In genomic region chr17:1453694-1454093, GRCh38 we compare ENCODE assay signal across 7 cellular contexts. TPM values are rescaled to one million over a fixed set of nuclear protein-coding genes. Genes with fewer than 3 reads are reported as not detected.
DNase-seq lines count a peak whose midpoint lies in the region; ATAC-seq and TF ChIP-seq lines count a peak whose summit lies in the region.
"Not testable (repeated sequence)": the region's sequence is repeated elsewhere in the genome, so short reads cannot be mapped to it uniquely, and the experiment has no call there.

No MANE protein-coding gene starts in this region.

- H3K4me1 Mint-ChIP-seq in Caco-2 (ENCODE audit: low read depth, unreplicated experiment) (peaks cover 24% of the 10 kb centered on the region), chondrocyte (ENCODE audit: low read depth) (peaks cover 54% of the 10 kb centered on the region), nephron (peaks cover 17% of the 10 kb centered on the region)
- peaks cover 33% of the 10 kb centered on the region for H3K4me1 Mint-ChIP-seq in T-helper 1 cell treated with Interleukin-12 subunit alpha and Interleukin-12 subunit beta and Interleukin-4 antibody, amounts not matched to agents 30 μg/mL and 1 μg/mL, for 36 hours (ENCODE audit: low read depth)
- H3K4me1 Mint-ChIP-seq in activated T-helper 1 cell treated with anti-CD3 and anti-CD28 coated beads, Interleukin-12 subunit alpha, Interleukin-12 subunit beta, Interleukin-2, Interleukin-4 antibody, amounts not matched to agents 30 ng/mL and 10 ng/mL and 1 ng/mL, durations not matched to agents 14 hours and 24 hours and 36 hours (ENCODE audit: low read depth) = peaks cover 40% of the 10 kb centered on the region
- peaks cover 60% of the 10 kb centered on the region for H3K4me1 Mint-ChIP-seq in stimulated activated effector memory CD8-positive, alpha-beta T cell treated with anti-CD3 and anti-CD28 coated beads, Interleukin-12 subunit alpha, Interleukin-12 subunit beta, amount 100 ng/mL, for 72 hours

- H3K4me3 ChIP-seq in Caco-2 (ENCODE audit: low read depth, low read length) = not testable (repeated sequence)

- not testable (repeated sequence) for H3K9me3 ChIP-seq in Caco-2

- H3K36me3 ChIP-seq in Caco-2 (ENCODE audit: control insufficient read depth, insufficient read depth, low read length) = not testable (repeated sequence)

- intact Hi-C loops in Caco-2 (cut with micrococcal nuclease; ENCODE audit: unreplicated experiment) = loop anchor here (10.0 kb wide), 1 partner anchor 171 kb away; the partner anchor contains the start of gene SLC43A2
- intact Hi-C loops in activated T-helper 1 cell treated with anti-CD3 and anti-CD28 coated beads, Interleukin-12 subunit alpha, Interleukin-12 subunit beta, Interleukin-2, Interleukin-4 antibody, amounts not matched to agents 30 ng/mL and 10 ng/mL and 1 ng/mL, durations not matched to agents 14 hours and 24 hours and 36 hours (cut with micrococcal nuclease) = loop anchor here (2.0 kb wide), 1 partner anchor 109 kb away; the partner anchor contains the start of gene PITPNA
- intact Hi-C loops in left colon (cut with DNase I, micrococcal nuclease) = loop anchor here in 1 of 2 donors (10.0 kb wide), 1 partner anchor 89 kb away; no protein-coding TSS in a partner anchor

- not testable (repeated sequence) for TF ChIP-seq CTCF in Caco-2 (IDR thresholded peaks at IDR 0.05; ENCODE audit: insufficient read depth in 1 of 2, low read depth in 1 of 2, low read length in 1 of 2, severe bottlenecking in 1 of 2, unreplicated experiment in 1 of 2); chondrocyte (IDR thresholded peaks at IDR 0.05); nephron (IDR thresholded peaks at IDR 0.05; ENCODE audit: unreplicated experiment in 3 of 3)

- H3K4me1 ChIP-seq in Caco-2 = peaks cover 19% of the 10 kb centered on the region

- not testable (repeated sequence) for H3K27me3 Mint-ChIP-seq in Caco-2 (ENCODE audit: insufficient read depth, unreplicated experiment); T-helper 1 cell treated with Interleukin-12 subunit alpha and Interleukin-12 subunit beta and Interleukin-4 antibody, amounts not matched to agents 30 μg/mL and 1 μg/mL, for 36 hours (ENCODE audit: low read depth); activated T-helper 1 cell treated with anti-CD3 and anti-CD28 coated beads, Interleukin-12 subunit alpha, Interleukin-12 subunit beta, Interleukin-2, Interleukin-4 antibody, amounts not matched to agents 30 ng/mL and 10 ng/mL and 1 ng/mL, durations not matched to agents 14 hours and 24 hours and 36 hours (ENCODE audit: insufficient read depth); chondrocyte (ENCODE audit: low read depth); nephron (ENCODE audit: low read depth)

- BruUV-seq in Caco-2 (replicated peaks; lab: Mats Ljungman, UMichigan) = not testable (repeated sequence)

- not testable (repeated sequence) for H3K9me3 Mint-ChIP-seq in Caco-2 (ENCODE audit: unreplicated experiment); T-helper 1 cell treated with Interleukin-12 subunit alpha and Interleukin-12 subunit beta and Interleukin-4 antibody, amounts not matched to agents 30 μg/mL and 1 μg/mL, for 36 hours; activated T-helper 1 cell treated with anti-CD3 and anti-CD28 coated beads, Interleukin-12 subunit alpha, Interleukin-12 subunit beta, Interleukin-2, Interleukin-4 antibody, amounts not matched to agents 30 ng/mL and 10 ng/mL and 1 ng/mL, durations not matched to agents 14 hours and 24 hours and 36 hours; chondrocyte (ENCODE audit: low read depth); nephron; stimulated activated effector memory CD8-positive, alpha-beta T cell treated with anti-CD3 and anti-CD28 coated beads, Interleukin-12 subunit alpha, Interleukin-12 subunit beta, amount 100 ng/mL, for 72 hours

- H3K36me3 Mint-ChIP-seq in Caco-2 (ENCODE audit: insufficient read depth, unreplicated experiment) (peaks cover 80% of the 10 kb centered on the region), nephron (ENCODE audit: low read depth) (peaks cover 18% of the 10 kb centered on the region)
- H3K36me3 Mint-ChIP-seq in T-helper 1 cell treated with Interleukin-12 subunit alpha and Interleukin-12 subunit beta and Interleukin-4 antibody, amounts not matched to agents 30 μg/mL and 1 μg/mL, for 36 hours (ENCODE audit: low read depth); chondrocyte (ENCODE audit: low read depth): not testable (repeated sequence)
- H3K36me3 Mint-ChIP-seq in activated T-helper 1 cell treated with anti-CD3 and anti-CD28 coated beads, Interleukin-12 subunit alpha, Interleukin-12 subunit beta, Interleukin-2, Interleukin-4 antibody, amounts not matched to agents 30 ng/mL and 10 ng/mL and 1 ng/mL, durations not matched to agents 14 hours and 24 hours and 36 hours (ENCODE audit: low read depth) = peaks cover 23% of the 10 kb centered on the region
- H3K36me3 Mint-ChIP-seq in stimulated activated effector memory CD8-positive, alpha-beta T cell treated with anti-CD3 and anti-CD28 coated beads, Interleukin-12 subunit alpha, Interleukin-12 subunit beta, amount 100 ng/mL, for 72 hours = peaks cover 58% of the 10 kb centered on the region

- POLR2A ChIA-PET in Caco-2 (lab: Charles Lee) = not testable (repeated sequence)

- CTCF ChIA-PET in Caco-2 (lab: Charles Lee) = interaction anchor here (4.1 kb wide), 1 partner anchor 62 kb away, joined by 17 read pairs; the partner anchor contains the start of gene INPP5K

- not testable (repeated sequence) for DNase-seq in Caco-2; activated T-helper 1 cell treated with anti-CD3 and anti-CD28 coated beads, Interleukin-12 subunit alpha, Interleukin-12 subunit beta, Interleukin-2, Interleukin-4 antibody, amounts not matched to agents 30 ng/mL and 10 ng/mL and 1 ng/mL, durations not matched to agents 14 hours and 24 hours and 36 hours (ENCODE audit: low spot score); chondrocyte (ENCODE audit: low spot score); stimulated activated effector memory CD8-positive, alpha-beta T cell treated with anti-CD3 and anti-CD28 coated beads, Interleukin-12 subunit alpha, Interleukin-12 subunit beta, amount 100 ng/mL, for 72 hours (ENCODE audit: low spot score in 2 of 2)
- peak in 1 of 2 donors; percentile 37 for DNase-seq in left colon

- not testable (repeated sequence) for H3K27me3 ChIP-seq in Caco-2 (replicated peaks; ENCODE audit: control insufficient read depth, insufficient read depth, low read length)

- ATAC-seq in left colon = peak; percentile 5
- ATAC-seq in stimulated activated effector memory CD8-positive, alpha-beta T cell treated with anti-CD3 and anti-CD28 coated beads, Interleukin-12 subunit alpha, Interleukin-12 subunit beta, amount 100 ng/mL, for 72 hours = not testable (repeated sequence)

- H3K27ac Mint-ChIP-seq in Caco-2 (ENCODE audit: unreplicated experiment) = peak overlapping the region; percentile 35
- not testable (repeated sequence) for H3K27ac Mint-ChIP-seq in T-helper 1 cell treated with Interleukin-12 subunit alpha and Interleukin-12 subunit beta and Interleukin-4 antibody, amounts not matched to agents 30 μg/mL and 1 μg/mL, for 36 hours
- H3K27ac Mint-ChIP-seq in activated T-helper 1 cell treated with anti-CD3 and anti-CD28 coated beads, Interleukin-12 subunit alpha, Interleukin-12 subunit beta, Interleukin-2, Interleukin-4 antibody, amounts not matched to agents 30 ng/mL and 10 ng/mL and 1 ng/mL, durations not matched to agents 14 hours and 24 hours and 36 hours = peak overlapping the region; percentile 23
- peak overlapping the region; percentile 49 for H3K27ac Mint-ChIP-seq in chondrocyte (ENCODE audit: unreplicated experiment)
- H3K27ac Mint-ChIP-seq in nephron = peak overlapping the region in 1 of 3 experiments; percentile 32
- peak overlapping the region; percentile 8 for H3K27ac Mint-ChIP-seq in stimulated activated effector memory CD8-positive, alpha-beta T cell treated with anti-CD3 and anti-CD28 coated beads, Interleukin-12 subunit alpha, Interleukin-12 subunit beta, amount 100 ng/mL, for 72 hours

- H3K4me3 Mint-ChIP-seq in Caco-2 (ENCODE audit: unreplicated experiment) (peak overlapping the region; percentile 16), chondrocyte (ENCODE audit: unreplicated experiment) (peak overlapping the region; percentile 31), nephron (peak overlapping the region; percentile 65 to 91 (median 71))
- peak overlapping the region; percentile 59 for H3K4me3 Mint-ChIP-seq in T-helper 1 cell treated with Interleukin-12 subunit alpha and Interleukin-12 subunit beta and Interleukin-4 antibody, amounts not matched to agents 30 μg/mL and 1 μg/mL, for 36 hours
- peak overlapping the region; percentile 72 for H3K4me3 Mint-ChIP-seq in activated T-helper 1 cell treated with anti-CD3 and anti-CD28 coated beads, Interleukin-12 subunit alpha, Interleukin-12 subunit beta, Interleukin-2, Interleukin-4 antibody, amounts not matched to agents 30 ng/mL and 10 ng/mL and 1 ng/mL, durations not matched to agents 14 hours and 24 hours and 36 hours
- peak overlapping the region; percentile 82 for H3K4me3 Mint-ChIP-seq in stimulated activated effector memory CD8-positive, alpha-beta T cell treated with anti-CD3 and anti-CD28 coated beads, Interleukin-12 subunit alpha, Interleukin-12 subunit beta, amount 100 ng/mL, for 72 hours

RNA-seq across cellular contexts. Expression of gene CRK, which starts 2.3 kb away (rescaled TPM):
- total RNA-seq in Caco-2 (2022) (70.0 and 72.3 TPM in 2 replicates), chondrocyte (65.8 to 70.4 TPM (median 70.4 TPM) in 3 replicates), left colon (10 to 100 TPM; 74.6 to 80.9 TPM)
- total RNA-seq in activated T-helper 1 cell treated with anti-CD3 and anti-CD28 coated beads, Interleukin-12 subunit alpha, Interleukin-12 subunit beta, Interleukin-2, Interleukin-4 antibody, amounts not matched to agents 30 ng/mL and 10 ng/mL and 1 ng/mL, durations not matched to agents 14 hours and 24 hours and 36 hours = 19.8 and 24.2 TPM in 2 replicates

RNA-seq across cellular contexts. Expression of gene MYO1C, which starts 38.8 kb away (rescaled TPM):
- 162 and 171 TPM in 2 replicates for total RNA-seq in Caco-2 (2022)
- total RNA-seq in activated T-helper 1 cell treated with anti-CD3 and anti-CD28 coated beads, Interleukin-12 subunit alpha, Interleukin-12 subunit beta, Interleukin-2, Interleukin-4 antibody, amounts not matched to agents 30 ng/mL and 10 ng/mL and 1 ng/mL, durations not matched to agents 14 hours and 24 hours and 36 hours = 31.1 and 44.0 TPM in 2 replicates
- total RNA-seq in chondrocyte = 216 to 329 TPM (median 329 TPM) in 3 replicates
- 100 to 1,000 TPM; 318 to 378 TPM for total RNA-seq in left colon

RNA-seq across cellular contexts. Expression of gene YWHAE, which starts 53.7 kb away (rescaled TPM):
- total RNA-seq in Caco-2 (2022) (915 and 956 TPM in 2 replicates), chondrocyte (362 to 407 TPM (median 372 TPM) in 3 replicates), left colon (100 to 1,000 TPM; 411 to 446 TPM)
- 439 and 444 TPM in 2 replicates for total RNA-seq in activated T-helper 1 cell treated with anti-CD3 and anti-CD28 coated beads, Interleukin-12 subunit alpha, Interleukin-12 subunit beta, Interleukin-2, Interleukin-4 antibody, amounts not matched to agents 30 ng/mL and 10 ng/mL and 1 ng/mL, durations not matched to agents 14 hours and 24 hours and 36 hours

Comparison
In these comparisons a context has a peak if more than half of its experiments do, and no peak if none do; other contexts are left out.
1. H3K4me3 Mint-ChIP-seq: peak in every context shown above with its lines; median percentile 82 in stimulated activated effector memory CD8-positive, alpha-beta T cell treated with anti-CD3 and anti-CD28 coated beads, Interleukin-12 subunit alpha, Interleukin-12 subunit beta, amount 100 ng/mL, for 72 hours; 72 in activated T-helper 1 cell treated with anti-CD3 and anti-CD28 coated beads, Interleukin-12 subunit alpha, Interleukin-12 subunit beta, Interleukin-2, Interleukin-4 antibody, amounts not matched to agents 30 ng/mL and 10 ng/mL and 1 ng/mL, durations not matched to agents 14 hours and 24 hours and 36 hours; 71 in nephron; 59 in T-helper 1 cell treated with Interleukin-12 subunit alpha and Interleukin-12 subunit beta and Interleukin-4 antibody, amounts not matched to agents 30 μg/mL and 1 μg/mL, for 36 hours; 31 in chondrocyte; 16 in Caco-2.